8 cellular contexts compared by ENCODE assay signal in the genomic region with DNA sequence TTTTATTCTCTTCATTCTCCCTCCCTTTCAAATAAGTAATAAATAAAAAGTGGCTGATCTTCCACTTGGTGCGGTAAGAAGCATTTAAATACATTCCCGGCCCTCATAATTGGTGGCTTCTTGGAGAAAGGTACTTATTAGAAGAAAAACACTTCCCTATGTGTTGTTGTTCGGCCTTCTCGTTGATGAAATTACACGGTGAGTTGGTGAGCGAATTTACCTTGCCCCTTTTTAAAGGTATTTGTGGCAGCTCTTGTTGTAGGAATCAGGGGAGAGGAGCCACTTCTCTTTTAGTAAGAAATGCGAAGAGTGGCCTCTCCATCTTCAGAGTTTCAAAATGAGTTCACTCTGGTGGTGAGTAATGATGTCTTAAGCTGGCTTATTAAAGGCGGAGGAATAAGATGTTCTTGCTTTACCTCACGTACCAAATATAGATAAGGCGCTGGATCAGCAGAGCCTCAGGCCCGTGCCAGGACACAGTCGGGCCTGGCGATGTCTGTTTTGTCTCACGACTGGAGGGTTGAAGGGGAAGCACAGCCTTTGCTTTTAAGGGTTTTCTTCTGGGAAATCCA.
DNase-seq lines count a peak whose midpoint lies in the region; ATAC-seq and TF ChIP-seq lines count a peak whose summit lies in the region.

No MANE protein-coding gene starts in this region.

- ATAC-seq in HG02759 (IDR thresholded peaks at IDR 0.05; ENCODE audit: unreplicated experiment): no peak

- H2AFZ ChIP-seq in OCI-LY3 (ENCODE audit: low read depth, low read length): no peak overlapping the region

- peak overlapping the region; percentile 63 for H3K4me3 ChIP-seq in OCI-LY3 (ENCODE audit: low read length)
- H3K4me3 ChIP-seq in fibroblast of the aortic adventitia (ENCODE audit: low read depth, low read length): no peak overlapping the region
- H3K4me3 ChIP-seq in suprapubic skin: no peak overlapping the region

- H3K4me1 ChIP-seq in OCI-LY3 (ENCODE audit: low read length): peaks cover 59% of the 10 kb centered on the region
- H3K4me1 ChIP-seq in suprapubic skin: peaks cover 3% of the 10 kb centered on the region

- H3K4me3 Mint-ChIP-seq in activated T-cell treated with anti-CD3 and anti-CD28 coated beads, Interleukin-2, amount 50 U/mL, for 24 hours: peak overlapping the region; percentile 14

- H3K36me3 ChIP-seq in OCI-LY3 (replicated peaks; ENCODE audit: low read depth, low read length): peaks cover 5% of the 10 kb centered on the region
- H3K36me3 ChIP-seq in suprapubic skin: no peaks in the 10 kb centered on the region

- H3K27ac ChIP-seq in OCI-LY3 (ENCODE audit: low read length) (peak overlapping the region; percentile 70), suprapubic skin (no peak overlapping the region)

- TF ChIP-seq EP300 in suprapubic skin (IDR thresholded peaks at IDR 0.05): peak; percentile 21

- no peaks in the 10 kb centered on the region for H3K9me3 Mint-ChIP-seq in activated T-cell treated with anti-CD3 and anti-CD28 coated beads, Interleukin-2, amount 50 U/mL, for 24 hours

- H3K27me3 Mint-ChIP-seq in activated T-cell treated with anti-CD3 and anti-CD28 coated beads, Interleukin-2, amount 50 U/mL, for 24 hours: no peaks in the 10 kb centered on the region

- TF ChIP-seq CTCF in OCI-LY3 (IDR thresholded peaks at IDR 0.05; ENCODE audit: low read depth, low read length) (no peak), fibroblast of the aortic adventitia (IDR thresholded peaks at IDR 0.05; ENCODE audit: insufficient read depth, low read length) (peak; percentile 21), suprapubic skin (IDR thresholded peaks at IDR 0.05) (no peak)

- H4K20me1 ChIP-seq in OCI-LY3 (ENCODE audit: insufficient read depth, low read length): peaks cover 17% of the 10 kb centered on the region; the same call in 1 of the 2 replicates

- 89% methylated on average over 14 of the region's 14 CpGs for WGBS in suprapubic skin

- H3K79me2 ChIP-seq in OCI-LY3 (ENCODE audit: low read length): peaks cover 43% of the 10 kb centered on the region

- H3K9ac ChIP-seq in OCI-LY3 (ENCODE audit: low read length): peak overlapping the region; percentile 34; the same call in 1 of the 2 replicates

- H3K27me3 ChIP-seq in OCI-LY3 (ENCODE audit: low read depth, low read length) (no peaks in the 10 kb centered on the region), suprapubic skin (no peaks in the 10 kb centered on the region)

- H3K4me1 Mint-ChIP-seq in activated T-cell treated with anti-CD3 and anti-CD28 coated beads, Interleukin-2, amount 50 U/mL, for 24 hours (ENCODE audit: low read depth): peaks cover 42% of the 10 kb centered on the region

- peaks cover 11% of the 10 kb centered on the region for H3K36me3 Mint-ChIP-seq in activated T-cell treated with anti-CD3 and anti-CD28 coated beads, Interleukin-2, amount 50 U/mL, for 24 hours (ENCODE audit: low read depth)

- H3K4me2 ChIP-seq in OCI-LY3 (ENCODE audit: low read length): peak overlapping the region; percentile 85

- TF ChIP-seq POLR2A in suprapubic skin (IDR thresholded peaks at IDR 0.05): no peak

- H3K9me3 ChIP-seq in OCI-LY3 (ENCODE audit: insufficient read depth, low read length): no peaks in the 10 kb centered on the region
- no peaks in the 10 kb centered on the region for H3K9me3 ChIP-seq in suprapubic skin

- peak overlapping the region; percentile 88 for H3K27ac Mint-ChIP-seq in activated T-cell treated with anti-CD3 and anti-CD28 coated beads, Interleukin-2, amount 50 U/mL, for 24 hours

- DNase-seq in activated T-cell treated with anti-CD3 and anti-CD28 coated beads, Interleukin-2, amount 50 U/mL, for 24 hours: no peak
- no peak for DNase-seq in activated T-cell treated with anti-CD3 and anti-CD28 coated beads, Interleukin-2, amount 50 U/mL, for 1 hour
- peak; percentile 98 for DNase-seq in fibroblast of the aortic adventitia (ENCODE audit: low read depth)
- DNase-seq in suprapubic skin (ENCODE audit: low spot score in 2 of 2): no peak
- no peak for DNase-seq in NCI-H774 (lab: John Stamatoyannopoulos, UW)
- DNase-seq in stimulated activated CD4-positive, alpha-beta T cell treated with anti-CD3 and anti-CD28 coated beads, Interleukin-2, amount 100 ng/mL, for 48 hours: no peak
